Comparison of ENCODE assay signal across 8 cellular contexts in genomic region chr16:1379054-1379862, GRCh38. TPM values are rescaled to one million over a fixed set of nuclear protein-coding genes. Genes with fewer than 3 reads are reported as not detected.
DNase-seq lines count a peak whose midpoint lies in the region; ATAC-seq lines count a peak whose summit lies in the region.

No MANE protein-coding gene starts in this region.

- DNase-seq in GDM1 (lab: John Stamatoyannopoulos, UW) (peak; percentile 57), OCI-M1 (lab: John Stamatoyannopoulos, UW) (peak; percentile 86), fibroblast of gingiva (ENCODE audit: low read depth) (peak; percentile 86), NK-92 (lab: John Stamatoyannopoulos, UW; ENCODE audit: unreplicated experiment) (no peak)
- peak; percentile 77 to 82 for DNase-seq in activated T-cell treated with anti-CD3 and anti-CD28 coated beads, Interleukin-2, amount 50 U/mL, for 72 hours
- peak in 9 of 10 donors; percentile 38 to 76 (median 56) for DNase-seq in naive thymus-derived CD8-positive, alpha-beta T cell

- peak; percentile 51 for ATAC-seq in HG02798 (IDR thresholded peaks at IDR 0.05; ENCODE audit: poor library complexity, unreplicated experiment)
- ATAC-seq in activated T-cell treated with anti-CD3 and anti-CD28 coated beads, Interleukin-2, amount 50 U/mL, for 72 hours (replicated peaks in 1 of 2), result peak; percentile 82 to 83
- ATAC-seq in naive thymus-derived CD8-positive, alpha-beta T cell, result peak; percentile 75 to 77
- peak; percentile 83 for ATAC-seq in stimulated activated memory B cell treated with anti-CD40 and anti-IgM and Interleukin-4, amounts not matched to agents 10 μg/mL and 1 μg/mL and 100 μg/mL, for 72 hours

- POLR2A ChIA-PET in naive thymus-derived CD8-positive, alpha-beta T cell (lab: Charles Lee), result interaction anchor here (1.0 to 1.4 kb wide), 2 partner anchors 24 to 26 kb away, joined by 4 to 5 read pairs; no protein-coding TSS in a partner anchor

- peaks cover 1 to 6% of the 10 kb centered on the region in 2 donors for H3K36me3 Mint-ChIP-seq in activated T-cell treated with anti-CD3 and anti-CD28 coated beads, Interleukin-2, amount 50 U/mL, for 72 hours (ENCODE audit: insufficient read depth in 2 of 2)
- peaks cover 0 to 38% (median 2%) of the 10 kb centered on the region in 3 donors for H3K36me3 Mint-ChIP-seq in naive thymus-derived CD8-positive, alpha-beta T cell
- H3K36me3 Mint-ChIP-seq in stimulated activated memory B cell treated with anti-CD40 and anti-IgM and Interleukin-4, amounts not matched to agents 10 μg/mL and 1 μg/mL and 100 μg/mL, for 72 hours, result peaks cover 50% of the 10 kb centered on the region

- no peaks in the 10 kb centered on the region for H3K9me3 Mint-ChIP-seq in activated T-cell treated with anti-CD3 and anti-CD28 coated beads, Interleukin-2, amount 50 U/mL, for 72 hours
- no peaks in the 10 kb centered on the region for H3K9me3 Mint-ChIP-seq in naive thymus-derived CD8-positive, alpha-beta T cell
- no peaks in the 10 kb centered on the region for H3K9me3 Mint-ChIP-seq in stimulated activated memory B cell treated with anti-CD40 and anti-IgM and Interleukin-4, amounts not matched to agents 10 μg/mL and 1 μg/mL and 100 μg/mL, for 72 hours

- H3K4me1 Mint-ChIP-seq in activated T-cell treated with anti-CD3 and anti-CD28 coated beads, Interleukin-2, amount 50 U/mL, for 72 hours (ENCODE audit: low read depth), result peaks cover 20% of the 10 kb centered on the region
- peaks cover 11 to 23% (median 18%) of the 10 kb centered on the region in 4 donors for H3K4me1 Mint-ChIP-seq in naive thymus-derived CD8-positive, alpha-beta T cell
- H3K4me1 Mint-ChIP-seq in stimulated activated memory B cell treated with anti-CD40 and anti-IgM and Interleukin-4, amounts not matched to agents 10 μg/mL and 1 μg/mL and 100 μg/mL, for 72 hours, result peaks cover 25% of the 10 kb centered on the region

- peak overlapping the region; percentile 83 to 91 for H3K4me3 Mint-ChIP-seq in activated T-cell treated with anti-CD3 and anti-CD28 coated beads, Interleukin-2, amount 50 U/mL, for 72 hours
- peak overlapping the region in 8 of 10 donors; percentile 23 to 80 (median 53) for H3K4me3 Mint-ChIP-seq in naive thymus-derived CD8-positive, alpha-beta T cell
- H3K4me3 Mint-ChIP-seq in stimulated activated memory B cell treated with anti-CD40 and anti-IgM and Interleukin-4, amounts not matched to agents 10 μg/mL and 1 μg/mL and 100 μg/mL, for 72 hours, result peak overlapping the region; percentile 81

- peak overlapping the region; percentile 87 for H3K27ac Mint-ChIP-seq in activated T-cell treated with anti-CD3 and anti-CD28 coated beads, Interleukin-2, amount 50 U/mL, for 72 hours
- peak overlapping the region in 4 of 10 donors; percentile 40 to 82 (median 52) for H3K27ac Mint-ChIP-seq in naive thymus-derived CD8-positive, alpha-beta T cell
- peak overlapping the region; percentile 89 for H3K27ac Mint-ChIP-seq in stimulated activated memory B cell treated with anti-CD40 and anti-IgM and Interleukin-4, amounts not matched to agents 10 μg/mL and 1 μg/mL and 100 μg/mL, for 72 hours

- H3K27me3 Mint-ChIP-seq in activated T-cell treated with anti-CD3 and anti-CD28 coated beads, Interleukin-2, amount 50 U/mL, for 72 hours (ENCODE audit: low read depth), result no peaks in the 10 kb centered on the region
- no peaks in the 10 kb centered on the region for H3K27me3 Mint-ChIP-seq in naive thymus-derived CD8-positive, alpha-beta T cell
- no peaks in the 10 kb centered on the region for H3K27me3 Mint-ChIP-seq in stimulated activated memory B cell treated with anti-CD40 and anti-IgM and Interleukin-4, amounts not matched to agents 10 μg/mL and 1 μg/mL and 100 μg/mL, for 72 hours

RNA-seq across cellular contexts. Expression of gene GNPTG, which starts 27.5 kb away (rescaled TPM):
- 10 to 100 TPM; 22.1 to 23.8 TPM for total RNA-seq in activated T-cell treated with anti-CD3 and anti-CD28 coated beads, Interleukin-2, amount 50 U/mL, for 72 hours
- 10 to 100 TPM; 56.9 to 65.2 TPM for total RNA-seq in naive thymus-derived CD8-positive, alpha-beta T cell
- polyA plus RNA-seq in naive thymus-derived CD8-positive, alpha-beta T cell, result 10 to 100 TPM; 44.4 to 57.8 (median 56.6) TPM

RNA-seq across cellular contexts. Expression of gene TSR3, which starts 27.6 kb away (rescaled TPM):
- total RNA-seq in activated T-cell treated with anti-CD3 and anti-CD28 coated beads, Interleukin-2, amount 50 U/mL, for 72 hours, result 10 to 100 TPM; 39.1 to 44.8 TPM
- total RNA-seq in naive thymus-derived CD8-positive, alpha-beta T cell, result 10 to 100 TPM; 37.1 to 41.2 TPM
- 10 to 100 TPM; 88.8 to 99.4 (median 96.3) TPM for polyA plus RNA-seq in naive thymus-derived CD8-positive, alpha-beta T cell

RNA-seq across cellular contexts. Expression of gene UNKL, which starts 35.2 kb away (rescaled TPM):
- 10 to 100 TPM; 51.1 to 69.5 TPM for total RNA-seq in activated T-cell treated with anti-CD3 and anti-CD28 coated beads, Interleukin-2, amount 50 U/mL, for 72 hours
- 100 to 1,000 TPM; 125 to 151 TPM for total RNA-seq in naive thymus-derived CD8-positive, alpha-beta T cell
- 10 to 100 TPM in 1 of 3 donors, 1 to 10 TPM in 2; 8.3 to 11.0 (median 8.8) TPM for polyA plus RNA-seq in naive thymus-derived CD8-positive, alpha-beta T cell

RNA-seq across cellular contexts. Expression of gene UQCC4, which starts 41.3 kb away (rescaled TPM):
- total RNA-seq in activated T-cell treated with anti-CD3 and anti-CD28 coated beads, Interleukin-2, amount 50 U/mL, for 72 hours, result 10 to 100 TPM; 14.5 to 17.9 TPM
- total RNA-seq in naive thymus-derived CD8-positive, alpha-beta T cell, result 10 to 100 TPM; 10.6 to 10.8 TPM
- 10 to 100 TPM; 29.9 to 38.6 (median 37.6) TPM for polyA plus RNA-seq in naive thymus-derived CD8-positive, alpha-beta T cell

RNA-seq across cellular contexts. Expression of gene BAIAP3, which starts 45.8 kb away (rescaled TPM):
- 1 to 10 TPM in 1 of 2 donors, under 1 TPM in 1; 0.26 to 1.1 TPM for total RNA-seq in activated T-cell treated with anti-CD3 and anti-CD28 coated beads, Interleukin-2, amount 50 U/mL, for 72 hours
- total RNA-seq in naive thymus-derived CD8-positive, alpha-beta T cell, result 1 to 10 TPM; 3.0 to 5.3 TPM
- 1 to 10 TPM in 1 of 3 donors, under 1 TPM in 2; 0.06 to 1.5 (median 0.85) TPM for polyA plus RNA-seq in naive thymus-derived CD8-positive, alpha-beta T cell
